26 cellular contexts compared by ENCODE assay signal in genomic region chr1:38446936-38447335, GRCh38.
"Had no signal": no experiment of that assay in that cellular context is flagged by ENCODE, and none has a peak within 500 bp of the region (broad histone marks: within the 10 kb centered on the region; RNA-seq: fewer than 3 reads in every experiment).

No MANE protein-coding gene starts in this region.

- DNase-seq: effector CD8-positive, alpha-beta T cell; effector memory CD8-positive, alpha-beta T cell; endodermal cell; erythroblast; foreskin keratinocyte; heart left ventricle; hypothalamus; immature natural killer cell; islet precursor cell; kidney; kidney glomerular epithelial cell; left lung; left ventricle myocardium superior; lower lobe of right lung; mesenchymal stem cell; mucosa of descending colon had no signal

- ATAC-seq: effector memory CD8-positive, alpha-beta T cell; esophagus mucosa; foreskin keratinocyte; gastroesophageal sphincter; heart left ventricle; left lung; left ventricle myocardium superior; lower lobe of right lung; mucosa of descending colon had no signal

- H3K9me3 Mint-ChIP-seq: dendritic cell treated with granulocyte-macrophage colony-stimulating factor and Interleukin-4, amounts not matched to agents 40 ng/mL and 50 ng/mL, for 4 days; effector memory CD8-positive, alpha-beta T cell; endodermal cell; immature natural killer cell had no signal

- H3K4me3 ChIP-seq: coronary artery, gastroesophageal sphincter, heart left ventricle, hepatocyte, left lung, lower lobe of right lung, mucosa of descending colon had no signal

- H3K27ac ChIP-seq: coronary artery, epithelial cell of prostate, foreskin keratinocyte, gastroesophageal sphincter, heart left ventricle, hepatocyte, left lung, lower lobe of right lung had no signal

- H2AFZ ChIP-seq: hepatocyte had no signal

- H3K36me3 Mint-ChIP-seq: immature natural killer cell, mesothelial cell of epicardium had no signal

- H3K79me2 ChIP-seq: hepatocyte had no signal

- FAIRE-seq: colon, endometrium, frontal cortex, kidney had no signal

- H3K4me1 Mint-ChIP-seq: immature natural killer cell, mesothelial cell of epicardium had no signal

- H3K4me2 ChIP-seq: hepatocyte had no signal

- H3K4me1 ChIP-seq: foreskin keratinocyte, gastroesophageal sphincter, heart left ventricle, left lung had no signal

- H3K36me3 ChIP-seq: gastroesophageal sphincter, heart left ventricle, left lung, lower lobe of right lung had no signal

- H3K9me3 ChIP-seq: left lung, lower lobe of right lung, mucosa of descending colon had no signal

- H3K4me3 Mint-ChIP-seq: dendritic cell treated with granulocyte-macrophage colony-stimulating factor and Interleukin-4, amounts not matched to agents 40 ng/mL and 50 ng/mL, for 4 days; effector memory CD8-positive, alpha-beta T cell; endodermal cell; immature natural killer cell; mesothelial cell of epicardium had no signal

- H3K27ac Mint-ChIP-seq: dendritic cell treated with granulocyte-macrophage colony-stimulating factor and Interleukin-4, amounts not matched to agents 40 ng/mL and 50 ng/mL, for 4 days; effector memory CD8-positive, alpha-beta T cell; endodermal cell; immature natural killer cell; mesothelial cell of epicardium had no signal
